In genomic region chr5:128303593-128303992, GRCh38 we compare ENCODE assay signal across 21 cellular contexts.
"Had no signal": no experiment of that assay in that cellular context is flagged by ENCODE, and none has a peak within 500 bp of the region (broad histone marks: within the 10 kb centered on the region; RNA-seq: fewer than 3 reads in every experiment).

No MANE protein-coding gene starts in this region.

- H3K9me3 ChIP-seq: heart right ventricle, left lung, lower lobe of right lung, ovary, thoracic aorta, vagina had no signal

- H3K36me3 ChIP-seq: lower lobe of right lung, ovary, thoracic aorta, vagina had no signal

- H3K27ac Mint-ChIP-seq: activated CD4-positive, alpha-beta T cell treated with anti-CD3 and anti-CD28 coated beads for 36 hours; activated naive CD8-positive, alpha-beta T cell; activated T-cell treated with anti-CD3 and anti-CD28 coated beads, Interleukin-2, amount 50 U/mL, for 72 hours; dendritic cell treated with granulocyte-macrophage colony-stimulating factor and Interleukin-4, amounts not matched to agents 40 ng/mL and 50 ng/mL, for 4 days; natural killer cell; progenitor cell of endocrine pancreas; type B pancreatic cell had no signal

- H3K9me3 Mint-ChIP-seq: activated T-cell treated with anti-CD3 and anti-CD28 coated beads, Interleukin-2, amount 50 U/mL, for 72 hours; dendritic cell treated with granulocyte-macrophage colony-stimulating factor and Interleukin-4, amounts not matched to agents 40 ng/mL and 50 ng/mL, for 4 days; natural killer cell; type B pancreatic cell had no signal

- H3K4me3 ChIP-seq: heart right ventricle, left lung, lower lobe of right lung, ovary, thoracic aorta, vagina had no signal

- H3K4me1 ChIP-seq: left lung, lower lobe of right lung, vagina had no signal

- H3K27ac ChIP-seq: heart right ventricle, left lung, lower lobe of right lung, ovary, thoracic aorta, vagina had no signal

- H3K27me3 Mint-ChIP-seq: activated CD4-positive, alpha-beta T cell treated with anti-CD3 and anti-CD28 coated beads for 36 hours; dendritic cell treated with granulocyte-macrophage colony-stimulating factor and Interleukin-4, amounts not matched to agents 40 ng/mL and 50 ng/mL, for 4 days; progenitor cell of endocrine pancreas; type B pancreatic cell had no signal

- H3K36me3 Mint-ChIP-seq: activated naive CD8-positive, alpha-beta T cell; natural killer cell had no signal

- H3K27me3 ChIP-seq: heart right ventricle, left lung, ovary, vagina had no signal

- H3K4me3 Mint-ChIP-seq: activated CD4-positive, alpha-beta T cell treated with anti-CD3 and anti-CD28 coated beads for 36 hours; activated naive CD8-positive, alpha-beta T cell; activated T-cell treated with anti-CD3 and anti-CD28 coated beads, Interleukin-2, amount 50 U/mL, for 72 hours; dendritic cell treated with granulocyte-macrophage colony-stimulating factor and Interleukin-4, amounts not matched to agents 40 ng/mL and 50 ng/mL, for 4 days; natural killer cell; type B pancreatic cell had no signal

- H3K4me1 Mint-ChIP-seq: activated CD4-positive, alpha-beta T cell treated with anti-CD3 and anti-CD28 coated beads for 36 hours; natural killer cell had no signal

- ATAC-seq: activated CD4-positive, alpha-beta T cell treated with anti-CD3 and anti-CD28 coated beads for 36 hours; activated T-cell treated with anti-CD3 and anti-CD28 coated beads, Interleukin-2, amount 50 U/mL, for 72 hours; natural killer cell had no signal

- DNase-seq: activated CD4-positive, alpha-beta T cell treated with anti-CD3 and anti-CD28 coated beads for 36 hours; activated CD4-positive, alpha-beta T cell treated with anti-CD3 and anti-CD28 coated beads, Interleukin-2, amount 50 U/mL, for 4 hours; activated CD4-positive, CD25-positive, alpha-beta regulatory T cell; activated naive CD4-positive, alpha-beta T cell treated with Interleukin-2 at 50 U/mL for 16 hours; activated T-cell treated with anti-CD3 and anti-CD28 coated beads for 4 hours; activated T-cell treated with anti-CD3 and anti-CD28 coated beads, Interleukin-2, amount 50 U/mL, for 72 hours; central memory CD4-positive, alpha-beta T cell; heart right ventricle; left lung; lower lobe of right lung; mesendoderm; natural killer cell; ovary; stimulated activated CD4-positive, alpha-beta T cell treated with anti-CD3 and anti-CD28 coated beads, Interleukin-2, amount 100 ng/mL, for 48 hours; stimulated activated naive CD4-positive, alpha-beta T cell treated with Interleukin-2 at 50 U/mL for 16 hours had no signal
